Comparison of ENCODE assay signal across 31 cellular contexts in the genomic region with DNA sequence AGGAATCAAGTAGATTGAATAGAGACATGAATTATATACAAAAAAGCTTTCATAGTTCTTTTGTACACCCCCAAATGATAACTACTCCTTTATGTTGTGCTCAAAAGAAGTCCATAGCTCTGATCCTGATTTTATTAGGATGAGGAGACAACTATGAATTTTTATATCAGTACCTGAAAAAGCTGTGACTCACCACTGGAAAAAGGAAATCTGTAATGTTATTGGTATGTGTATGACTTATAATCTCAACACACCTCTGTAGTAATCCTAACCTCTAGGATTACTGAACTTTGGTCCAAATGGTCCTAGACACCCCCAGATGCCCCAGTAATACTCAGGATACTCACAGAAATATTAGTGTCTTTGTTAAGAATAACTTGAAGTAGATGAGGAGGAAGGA.
"Had no signal": no experiment of that assay in that cellular context is flagged by ENCODE, and none has a peak within 500 bp of the region (broad histone marks: within the 10 kb centered on the region; RNA-seq: fewer than 3 reads in every experiment).

No MANE protein-coding gene starts in this region.

- H3K4me3 Mint-ChIP-seq: activated naive CD4-positive, alpha-beta T cell treated with anti-CD3 and anti-CD28 coated beads, Interleukin-2, amount 10 ng/mL, durations not matched to agents 7 days and 5 days; activated naive CD8-positive, alpha-beta T cell treated with anti-CD3 and anti-CD28 coated beads, Interleukin-2, amount 10 ng/mL, durations not matched to agents 7 days and 5 days; activated T-helper 1 cell treated with anti-CD3 and anti-CD28 coated beads, Interleukin-12 subunit alpha, Interleukin-12 subunit beta, Interleukin-2, Interleukin-4 antibody, amounts not matched to agents 30 ng/mL and 10 ng/mL and 1 ng/mL, durations not matched to agents 14 hours and 24 hours and 36 hours; brain; mesothelial cell of epicardium; naive thymus-derived CD4-positive, alpha-beta T cell; stimulated activated memory B cell treated with anti-CD40 and anti-IgM and Interleukin-4, amounts not matched to agents 10 μg/mL and 1 μg/mL and 100 μg/mL, for 72 hours; stimulated activated naive CD8-positive, alpha-beta T cell treated with anti-CD3 and anti-CD28 coated beads, Interleukin-15, amount 100 ng/mL, for 72 hours had no signal

- ATAC-seq: naive thymus-derived CD4-positive, alpha-beta T cell; pancreas; stimulated activated memory B cell treated with anti-CD40 and anti-IgM and Interleukin-4, amounts not matched to agents 10 μg/mL and 1 μg/mL and 100 μg/mL, for 72 hours; stimulated activated naive CD8-positive, alpha-beta T cell treated with anti-CD3 and anti-CD28 coated beads, Interleukin-15, amount 100 ng/mL, for 72 hours had no signal

- H3K4me1 ChIP-seq: ascending aorta, pancreas, prostate gland, thyroid gland, upper lobe of left lung had no signal

- H3K27ac Mint-ChIP-seq: activated naive CD4-positive, alpha-beta T cell treated with anti-CD3 and anti-CD28 coated beads, Interleukin-2, amount 10 ng/mL, durations not matched to agents 7 days and 5 days; activated naive CD8-positive, alpha-beta T cell treated with anti-CD3 and anti-CD28 coated beads, Interleukin-2, amount 10 ng/mL, durations not matched to agents 7 days and 5 days; activated T-helper 1 cell treated with anti-CD3 and anti-CD28 coated beads, Interleukin-12 subunit alpha, Interleukin-12 subunit beta, Interleukin-2, Interleukin-4 antibody, amounts not matched to agents 30 ng/mL and 10 ng/mL and 1 ng/mL, durations not matched to agents 14 hours and 24 hours and 36 hours; brain; mesothelial cell of epicardium; naive thymus-derived CD4-positive, alpha-beta T cell; stimulated activated memory B cell treated with anti-CD40 and anti-IgM and Interleukin-4, amounts not matched to agents 10 μg/mL and 1 μg/mL and 100 μg/mL, for 72 hours; stimulated activated naive CD8-positive, alpha-beta T cell treated with anti-CD3 and anti-CD28 coated beads, Interleukin-15, amount 100 ng/mL, for 72 hours had no signal

- H3K27me3 ChIP-seq: ascending aorta, esophagus muscularis mucosa, pancreas, sigmoid colon, thyroid gland, upper lobe of left lung, vagina had no signal

- FAIRE-seq: endothelial cell of umbilical vein, pancreas, TTC549 had no signal

- H3K4me2 ChIP-seq: smooth muscle cell had no signal

- H3K27ac ChIP-seq: ascending aorta, esophagus muscularis mucosa, pancreas, prostate gland, sigmoid colon, thyroid gland, upper lobe of left lung, vagina, VCaP had no signal

- H3K4me1 Mint-ChIP-seq: activated naive CD4-positive, alpha-beta T cell treated with anti-CD3 and anti-CD28 coated beads, Interleukin-2, amount 10 ng/mL, durations not matched to agents 7 days and 5 days; activated naive CD8-positive, alpha-beta T cell treated with anti-CD3 and anti-CD28 coated beads, Interleukin-2, amount 10 ng/mL, durations not matched to agents 7 days and 5 days; brain; stimulated activated memory B cell treated with anti-CD40 and anti-IgM and Interleukin-4, amounts not matched to agents 10 μg/mL and 1 μg/mL and 100 μg/mL, for 72 hours; stimulated activated naive CD8-positive, alpha-beta T cell treated with anti-CD3 and anti-CD28 coated beads, Interleukin-15, amount 100 ng/mL, for 72 hours had no signal

- H3K27me3 Mint-ChIP-seq: activated naive CD4-positive, alpha-beta T cell treated with anti-CD3 and anti-CD28 coated beads, Interleukin-2, amount 10 ng/mL, durations not matched to agents 7 days and 5 days; activated naive CD8-positive, alpha-beta T cell treated with anti-CD3 and anti-CD28 coated beads, Interleukin-2, amount 10 ng/mL, durations not matched to agents 7 days and 5 days; brain; naive thymus-derived CD4-positive, alpha-beta T cell; stimulated activated memory B cell treated with anti-CD40 and anti-IgM and Interleukin-4, amounts not matched to agents 10 μg/mL and 1 μg/mL and 100 μg/mL, for 72 hours; stimulated activated naive CD8-positive, alpha-beta T cell treated with anti-CD3 and anti-CD28 coated beads, Interleukin-15, amount 100 ng/mL, for 72 hours had no signal

- H3K4me3 ChIP-seq: ascending aorta, esophagus muscularis mucosa, pancreas, prostate gland, sigmoid colon, smooth muscle cell, thyroid gland, upper lobe of left lung, vagina had no signal

- H3K9me3 ChIP-seq: ascending aorta, esophagus muscularis mucosa, pancreas, prostate gland, sigmoid colon, thyroid gland, upper lobe of left lung, vagina had no signal

- H3K9me3 Mint-ChIP-seq: activated naive CD4-positive, alpha-beta T cell treated with anti-CD3 and anti-CD28 coated beads, Interleukin-2, amount 10 ng/mL, durations not matched to agents 7 days and 5 days; activated naive CD8-positive, alpha-beta T cell treated with anti-CD3 and anti-CD28 coated beads, Interleukin-2, amount 10 ng/mL, durations not matched to agents 7 days and 5 days; activated T-helper 1 cell treated with anti-CD3 and anti-CD28 coated beads, Interleukin-12 subunit alpha, Interleukin-12 subunit beta, Interleukin-2, Interleukin-4 antibody, amounts not matched to agents 30 ng/mL and 10 ng/mL and 1 ng/mL, durations not matched to agents 14 hours and 24 hours and 36 hours; brain; mesothelial cell of epicardium; naive thymus-derived CD4-positive, alpha-beta T cell; stimulated activated memory B cell treated with anti-CD40 and anti-IgM and Interleukin-4, amounts not matched to agents 10 μg/mL and 1 μg/mL and 100 μg/mL, for 72 hours; stimulated activated naive CD8-positive, alpha-beta T cell treated with anti-CD3 and anti-CD28 coated beads, Interleukin-15, amount 100 ng/mL, for 72 hours had no signal

- DNase-seq: activated CD4-positive, alpha-beta T cell treated with anti-CD3 and anti-CD28 coated beads for 4 hours; activated CD4-positive, alpha-beta T cell treated with anti-CD3 and anti-CD28 coated beads, Interleukin-2, amount 50 U/mL, for 4 hours; activated gamma-delta T cell; activated naive CD4-positive, alpha-beta T cell treated with anti-CD3 and anti-CD28 coated beads, Interleukin-2, amount 10 ng/mL, durations not matched to agents 7 days and 5 days; activated naive CD8-positive, alpha-beta T cell treated with anti-CD3 and anti-CD28 coated beads, Interleukin-2, amount 10 ng/mL, durations not matched to agents 7 days and 5 days; caudate nucleus; cortex of kidney; foreskin melanocyte; naive thymus-derived CD4-positive, alpha-beta T cell; pancreas; sigmoid colon; stimulated activated CD4-positive, alpha-beta T cell treated with anti-CD3 and anti-CD28 coated beads, Interleukin-1b, Interleukin-23, amount 100 ng/mL, for 48 hours; stimulated activated CD4-positive, alpha-beta T cell treated with anti-CD3 and anti-CD28 coated beads, Interleukin-4, amount 100 ng/mL, for 4 hours; stimulated activated CD8-positive, alpha-beta memory T cell treated with anti-CD3 and anti-CD28 coated beads, Interleukin-4, amount 100 ng/mL, for 48 hours; stimulated activated naive CD8-positive, alpha-beta T cell treated with anti-CD3 and anti-CD28 coated beads, Interleukin-15, amount 100 ng/mL, for 72 hours; substantia nigra; T-helper 9 cell; thyroid gland; upper lobe of left lung had no signal
